In the genomic region with DNA sequence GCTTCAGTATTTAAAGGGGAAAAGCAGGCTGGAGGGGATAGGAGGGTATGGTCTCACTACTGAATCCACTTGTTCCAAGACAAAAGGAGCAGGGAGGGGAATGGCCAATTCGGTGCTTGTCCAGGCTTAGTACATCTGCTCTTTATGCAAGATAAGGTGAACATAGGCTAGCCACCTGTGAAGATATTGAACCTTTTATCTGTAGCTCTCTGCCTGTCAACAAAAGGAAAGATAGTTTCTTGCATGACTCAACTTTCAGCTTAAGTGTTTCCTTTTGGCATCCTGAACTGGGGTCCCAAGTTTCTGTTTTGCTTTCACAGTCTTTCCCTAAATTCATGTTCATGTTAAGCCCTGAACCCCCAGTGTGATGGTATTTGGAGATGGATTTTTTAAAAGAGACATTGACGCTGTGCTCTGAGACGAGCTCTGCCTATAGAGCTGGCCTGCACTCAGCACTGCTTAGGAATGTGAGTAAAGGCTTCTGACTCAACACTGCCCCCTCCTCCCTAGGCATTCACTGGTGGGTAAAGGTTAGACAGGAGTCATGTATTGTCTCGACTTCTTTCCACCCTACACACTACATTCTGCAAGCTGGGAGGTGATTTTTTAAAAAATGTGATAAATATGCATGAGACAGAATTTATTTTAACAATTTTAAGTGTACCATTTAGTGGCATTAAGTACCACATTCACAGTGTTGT, we compare ENCODE assay signal across 1 cellular context.
TF ChIP-seq lines count a peak whose summit lies in the region.

No MANE protein-coding gene starts in this region.

TF ChIP-seq in WTC11, 78 proteins besides CTCF, POLR2A, EP300 and RAD21 (continued from another document):
- TF ChIP-seq ZNF121 (CRISPR knock-in tag; IDR thresholded peaks at IDR 0.05), result no peak
- no peak for TF ChIP-seq ATF1 (CRISPR knock-in tag; IDR thresholded peaks at IDR 0.05)
- TF ChIP-seq, protein P1, sequence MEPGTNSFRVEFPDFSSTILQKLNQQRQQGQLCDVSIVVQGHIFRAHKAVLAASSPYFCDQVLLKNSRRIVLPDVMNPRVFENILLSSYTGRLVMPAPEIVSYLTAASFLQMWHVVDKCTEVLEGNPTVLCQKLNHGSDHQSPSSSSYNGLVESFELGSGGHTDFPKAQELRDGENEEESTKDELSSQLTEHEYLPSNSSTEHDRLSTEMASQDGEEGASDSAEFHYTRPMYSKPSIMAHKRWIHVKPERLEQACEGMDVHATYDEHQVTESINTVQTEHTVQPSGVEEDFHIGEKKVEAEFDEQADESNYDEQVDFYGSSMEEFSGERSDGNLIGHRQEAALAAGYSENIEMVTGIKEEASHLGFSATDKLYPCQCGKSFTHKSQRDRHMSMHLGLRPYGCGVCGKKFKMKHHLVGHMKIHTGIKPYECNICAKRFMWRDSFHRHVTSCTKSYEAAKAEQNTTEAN (CRISPR knock-in tag; IDR thresholded peaks at IDR 0.05), result no peak
- TF ChIP-seq NFYB (CRISPR knock-in tag; conservative IDR thresholded peaks at IDR 0.05; ENCODE audit: low read depth), result no peak
- TF ChIP-seq OVOL2 (CRISPR knock-in tag; IDR thresholded peaks at IDR 0.05; ENCODE audit: borderline replicate concordance), result no peak
- TF ChIP-seq MXD4 (CRISPR knock-in tag; IDR thresholded peaks at IDR 0.05; ENCODE audit: borderline replicate concordance), result no peak
- TF ChIP-seq ZNF671 (CRISPR knock-in tag; IDR thresholded peaks at IDR 0.05), result no peak
- no peak for TF ChIP-seq TCF7 (CRISPR knock-in tag; IDR thresholded peaks at IDR 0.05; ENCODE audit: low read depth)
- TF ChIP-seq, protein P2, sequence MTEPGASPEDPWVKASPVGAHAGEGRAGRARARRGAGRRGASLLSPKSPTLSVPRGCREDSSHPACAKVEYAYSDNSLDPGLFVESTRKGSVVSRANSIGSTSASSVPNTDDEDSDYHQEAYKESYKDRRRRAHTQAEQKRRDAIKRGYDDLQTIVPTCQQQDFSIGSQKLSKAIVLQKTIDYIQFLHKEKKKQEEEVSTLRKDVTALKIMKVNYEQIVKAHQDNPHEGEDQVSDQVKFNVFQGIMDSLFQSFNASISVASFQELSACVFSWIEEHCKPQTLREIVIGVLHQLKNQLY (CRISPR knock-in tag; IDR thresholded peaks at IDR 0.05), result no peak
- no peak for TF ChIP-seq GRHL2 (CRISPR knock-in tag; IDR thresholded peaks at IDR 0.05; ENCODE audit: insufficient replicate concordance, severe bottlenecking)
- TF ChIP-seq ZNF423 (CRISPR knock-in tag; IDR thresholded peaks at IDR 0.05), result no peak
- no peak for TF ChIP-seq NR2C2 (CRISPR knock-in tag; IDR thresholded peaks at IDR 0.05)
- no peak for TF ChIP-seq ELF4 (CRISPR knock-in tag; IDR thresholded peaks at IDR 0.05; ENCODE audit: low read depth)
- TF ChIP-seq ZBTB21 (CRISPR knock-in tag; IDR thresholded peaks at IDR 0.05; ENCODE audit: borderline replicate concordance), result no peak
- TF ChIP-seq, protein P3, sequence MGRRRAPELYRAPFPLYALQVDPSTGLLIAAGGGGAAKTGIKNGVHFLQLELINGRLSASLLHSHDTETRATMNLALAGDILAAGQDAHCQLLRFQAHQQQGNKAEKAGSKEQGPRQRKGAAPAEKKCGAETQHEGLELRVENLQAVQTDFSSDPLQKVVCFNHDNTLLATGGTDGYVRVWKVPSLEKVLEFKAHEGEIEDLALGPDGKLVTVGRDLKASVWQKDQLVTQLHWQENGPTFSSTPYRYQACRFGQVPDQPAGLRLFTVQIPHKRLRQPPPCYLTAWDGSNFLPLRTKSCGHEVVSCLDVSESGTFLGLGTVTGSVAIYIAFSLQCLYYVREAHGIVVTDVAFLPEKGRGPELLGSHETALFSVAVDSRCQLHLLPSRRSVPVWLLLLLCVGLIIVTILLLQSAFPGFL (CRISPR knock-in tag; IDR thresholded peaks at IDR 0.05; ENCODE audit: borderline replicate concordance), result no peak
